In the genomic region with DNA sequence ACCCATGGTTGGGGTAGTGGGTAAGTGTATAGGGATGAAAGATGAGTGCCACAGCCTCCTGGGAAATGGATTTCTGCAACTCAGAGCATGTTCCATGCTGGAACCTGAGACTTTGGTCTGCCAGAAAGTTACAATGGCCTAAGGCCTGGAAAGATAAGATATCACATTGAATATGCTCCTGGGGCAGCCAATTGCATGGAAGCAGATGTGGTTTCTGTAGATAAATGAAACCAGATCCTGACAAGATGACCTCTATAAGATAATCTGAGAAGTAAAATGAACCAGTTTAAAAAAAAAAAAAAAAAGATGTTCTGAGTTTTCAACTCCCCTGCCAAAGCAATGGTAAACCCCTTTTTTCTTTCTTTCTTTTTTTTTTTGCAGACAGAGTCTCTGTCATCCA, we compare ENCODE assay signal across 19 cellular contexts.
"Had no signal": no experiment of that assay in that cellular context is flagged by ENCODE, and none has a peak within 500 bp of the region (broad histone marks: within the 10 kb centered on the region; RNA-seq: fewer than 3 reads in every experiment).

No MANE protein-coding gene starts in this region.

- DNase-seq: activated CD4-positive, alpha-beta T cell treated with anti-CD3 and anti-CD28 coated beads for 4 hours; activated CD4-positive, alpha-beta T cell treated with anti-CD3 and anti-CD28 coated beads, Interleukin-2, amount 50 U/mL, for 48 hours; activated CD8-positive, alpha-beta memory T cell treated with anti-CD3 and anti-CD28 coated beads, Interleukin-2, amount 10 ng/mL, durations not matched to agents 7 days and 5 days; activated effector memory CD4-positive, alpha-beta T cell treated with anti-CD3 and anti-CD28 coated beads, Interleukin-2, amount 50 U/mL, for 16 hours; activated naive CD4-positive, alpha-beta T cell treated with Interleukin-2 at 50 U/mL for 16 hours; activated T-cell treated with anti-CD3 and anti-CD28 coated beads, Interleukin-2, amount 50 U/mL, for 24 hours; cerebellar nuclear complex; IMR-90; KG1; NCI-H1092; NCI-H1417; NCI-H1930; NCI-H345; NCI-H510A; NCI-H526 treated with DMSO at 0.1 percent for 48 hours; NCI-H82; Right ventricle myocardium superior; T-helper 1 cell had no signal

- H3K27ac ChIP-seq: RWPE1 had no signal
